Comparison of ENCODE assay signal across 15 cellular contexts in genomic region chr7:117949232-117949631, GRCh38.
DNase-seq lines count a peak whose midpoint lies in the region; ATAC-seq and TF ChIP-seq lines count a peak whose summit lies in the region.
"Had no signal": no experiment of that assay in that cellular context is flagged by ENCODE, and none has a peak within 500 bp of the region (broad histone marks: within the 10 kb centered on the region; RNA-seq: fewer than 3 reads in every experiment).

No MANE protein-coding gene starts in this region.

- H3K36me3 Mint-ChIP-seq in GM23338 (ENCODE audit: low read depth), result no peaks in the 10 kb centered on the region

- H3K4me1 ChIP-seq in DND-41 (ENCODE audit: insufficient read depth, low read length) (no peaks in the 10 kb centered on the region), heart right ventricle (no peaks in the 10 kb centered on the region), GM23338 (ENCODE audit: insufficient read depth) (peaks cover 9% of the 10 kb centered on the region; the same call in 1 of the 2 replicates), SJCRH30 (no peaks in the 10 kb centered on the region)
- H3K4me1 ChIP-seq: SJSA1 had no signal

- no peaks in the 10 kb centered on the region for H3F3A ChIP-seq in GM23338 (replicated peaks; ENCODE audit: low read depth)

- DNase-seq in DND-41, result no peak
- peak; percentile 91 for DNase-seq in kidney tubule cell (ENCODE audit: low spot score)
- no peak for DNase-seq in heart right ventricle
- DNase-seq in GM23338 (ENCODE audit: low spot score), result no peak
- DNase-seq in SJCRH30, result no peak
- DNase-seq: amniotic stem cell; CD4-positive, alpha-beta T cell; GM23248; NCI-H1694; NCI-H748 treated with DMSO at 0.1 percent for 48 hours had no signal

- H3K4me3 ChIP-seq in DND-41 (ENCODE audit: low read depth in 1 of 2, low read length in 2 of 2) (no peak overlapping the region), WI38 (ENCODE audit: low read depth, low read length) (no peak overlapping the region), heart right ventricle (no peak overlapping the region), GM23338 (no peak overlapping the region), SJCRH30 (no peak overlapping the region)
- H3K4me3 ChIP-seq: GM23248, SJSA1 had no signal

- TF ChIP-seq CTCF in DND-41 (IDR thresholded peaks at IDR 0.05; ENCODE audit: borderline replicate concordance, extremely low read depth, low read length, poor library complexity, severe bottlenecking) (peak; percentile 21), WI38 (IDR thresholded peaks at IDR 0.05; ENCODE audit: low read depth, low read length) (peak; percentile 29), heart right ventricle (IDR thresholded peaks at IDR 0.05) (no peak), GM23338 (conservative IDR thresholded peaks at IDR 0.05; ENCODE audit: low read depth in 2 of 2) (no peak)

- H3K27me3 ChIP-seq in DND-41 (ENCODE audit: insufficient read depth, low read length, poor library complexity), result no peaks in the 10 kb centered on the region
- H3K27me3 ChIP-seq in heart right ventricle, result no peaks in the 10 kb centered on the region
- H3K27me3 ChIP-seq in GM23338 (ENCODE audit: insufficient read depth), result no peaks in the 10 kb centered on the region
- no peaks in the 10 kb centered on the region for H3K27me3 ChIP-seq in SJCRH30
- H3K27me3 ChIP-seq: SJSA1 had no signal

- H3K27ac Mint-ChIP-seq in GM23338, result no peak overlapping the region
- H3K27ac Mint-ChIP-seq: CD4-positive, alpha-beta T cell had no signal

- intact Hi-C loops in heart right ventricle (cut with DNase I), result no loop called here

- peaks cover 4% of the 10 kb centered on the region; the same call in 2 of the 3 replicates for H3K4me1 Mint-ChIP-seq in GM23338
- H3K4me1 Mint-ChIP-seq: neural crest cell had no signal

- peaks cover 1% of the 10 kb centered on the region for H3K27me3 Mint-ChIP-seq in GM23338 (ENCODE audit: insufficient read depth, low read depth, poor library complexity)
- H3K27me3 Mint-ChIP-seq: CD4-positive, alpha-beta T cell had no signal

- H3K9me3 Mint-ChIP-seq in GM23338, result no peaks in the 10 kb centered on the region
- H3K9me3 Mint-ChIP-seq: CD4-positive, alpha-beta T cell; neural crest cell had no signal

- peaks cover 4% of the 10 kb centered on the region for H3K9me2 ChIP-seq in GM23338 (ENCODE audit: insufficient read depth)

- H3K4me3 Mint-ChIP-seq in GM23338, result no peak overlapping the region
- H3K4me3 Mint-ChIP-seq: CD4-positive, alpha-beta T cell; neural crest cell had no signal

- H3K79me2 ChIP-seq in DND-41 (ENCODE audit: insufficient read depth, low read length) (no peaks in the 10 kb centered on the region), GM23338 (replicated peaks; ENCODE audit: insufficient read depth) (no peaks in the 10 kb centered on the region)

- 43 to 47% methylated on average over 1 of the region's 1 CpG for WGBS in heart right ventricle, 2 donors

- H2AFZ ChIP-seq in DND-41 (ENCODE audit: low read depth, low read length) (no peak overlapping the region), GM23338 (no peak overlapping the region)
- H2AFZ ChIP-seq: GM23248 had no signal

- H3K9ac ChIP-seq in DND-41 (ENCODE audit: low read depth, low read length), result no peak overlapping the region
- H3K9ac ChIP-seq: GM23248 had no signal

- no peaks in the 10 kb centered on the region for H4K20me1 ChIP-seq in DND-41 (ENCODE audit: insufficient read depth, low read length)
- H4K20me1 ChIP-seq in GM23338 (replicated peaks; ENCODE audit: insufficient read depth), result no peaks in the 10 kb centered on the region

- no peaks in the 10 kb centered on the region for H3K36me3 ChIP-seq in DND-41 (ENCODE audit: insufficient read depth, low read length)
- H3K36me3 ChIP-seq in heart right ventricle, result no peaks in the 10 kb centered on the region
- H3K36me3 ChIP-seq in GM23338 (ENCODE audit: insufficient read depth), result no peaks in the 10 kb centered on the region
- H3K36me3 ChIP-seq in SJCRH30, result no peaks in the 10 kb centered on the region
- H3K36me3 ChIP-seq: SJSA1 had no signal

- ATAC-seq in DND-41 (ENCODE audit: insufficient read depth, low read depth) (peak; percentile 44; the same call in 1 of the 3 replicates), HG02885 (IDR thresholded peaks at IDR 0.05; ENCODE audit: poor library complexity, unreplicated experiment) (peak; percentile 41), heart right ventricle (no peak), GM23338 (no peak), HG02973 (IDR thresholded peaks at IDR 0.05; ENCODE audit: unreplicated experiment) (no peak)

- no peak overlapping the region for H3K4me2 ChIP-seq in DND-41 (ENCODE audit: insufficient read depth, low read length)
- no peak overlapping the region for H3K4me2 ChIP-seq in GM23338

- H3K9me3 ChIP-seq in DND-41 (ENCODE audit: insufficient read depth, low read length, severe bottlenecking) (no peaks in the 10 kb centered on the region), heart right ventricle (peaks cover 0 to 10% (median 0%) of the 10 kb centered on the region in 11 donors), SJCRH30 (replicated peaks) (no peaks in the 10 kb centered on the region)
- H3K9me3 ChIP-seq: SJSA1 had no signal

- H3K27ac ChIP-seq in DND-41 (ENCODE audit: low read length) (no peak overlapping the region), heart right ventricle (no peak overlapping the region), GM23338 (ENCODE audit: low read depth) (no peak overlapping the region), SJCRH30 (no peak overlapping the region)
- H3K27ac ChIP-seq: GM23248, SJSA1 had no signal

TF ChIP-seq in GM23338, 12 proteins besides CTCF, POLR2A, EP300 and RAD21 (continues in another document):
- TF ChIP-seq STAT1 (IDR thresholded peaks at IDR 0.05; ENCODE audit: unreplicated experiment), result no peak
- TF ChIP-seq NANOG (IDR thresholded peaks at IDR 0.05; ENCODE audit: borderline replicate concordance), result no peak
- no peak for TF ChIP-seq ZNF114 (CRISPR knock-in tag; IDR thresholded peaks at IDR 0.05)
- no peak for TF ChIP-seq POLR2AphosphoS5 (IDR thresholded peaks at IDR 0.05; ENCODE audit: low read depth)
- TF ChIP-seq ZNF462 (CRISPR knock-in tag; IDR thresholded peaks at IDR 0.05), result no peak
- TF ChIP-seq EZH2 (IDR thresholded peaks at IDR 0.05; ENCODE audit: low read depth, unreplicated experiment), result no peak

Comparison
In these comparisons a context has a peak if more than half of its experiments do, and no peak if none do; other contexts are left out.
1. ATAC-seq: peak in DND-41 (single experiment) and HG02885 (single experiment); none in heart right ventricle (0 of 8), GM23338 (single experiment) and HG02973 (single experiment).
2. CTCF ChIP-seq: peak in DND-41 (single experiment) and WI38 (single experiment); none in heart right ventricle (0 of 9) and GM23338 (0 of 2).